In genomic region chr10:102233997-102234396, GRCh38 we compare ENCODE assay signal across 28 cellular contexts. TPM values are rescaled to one million over a fixed set of nuclear protein-coding genes. Genes with fewer than 3 reads are reported as not detected.
"Had no signal": no experiment of that assay in that cellular context is flagged by ENCODE, and none has a peak within 500 bp of the region (broad histone marks: within the 10 kb centered on the region; RNA-seq: fewer than 3 reads in every experiment).

No MANE protein-coding gene starts in this region.

- H3K4me2 ChIP-seq: KMS-11 had no signal

- H3K27ac Mint-ChIP-seq: activated CD4-positive, alpha-beta T cell treated with anti-CD3 and anti-CD28 coated beads for 36 hours; activated CD8-positive, alpha-beta T cell treated with anti-CD3 and anti-CD28 coated beads for 36 hours; T-helper 1 cell treated with Interleukin-12 subunit alpha and Interleukin-12 subunit beta and Interleukin-4 antibody, amounts not matched to agents 30 μg/mL and 1 μg/mL, for 36 hours had no signal

- H3K9me3 Mint-ChIP-seq: activated CD8-positive, alpha-beta T cell treated with anti-CD3 and anti-CD28 coated beads for 36 hours; T-helper 1 cell treated with Interleukin-12 subunit alpha and Interleukin-12 subunit beta and Interleukin-4 antibody, amounts not matched to agents 30 μg/mL and 1 μg/mL, for 36 hours had no signal

- ATAC-seq: activated CD4-positive, alpha-beta T cell treated with anti-CD3 and anti-CD28 coated beads for 36 hours; activated CD8-positive, alpha-beta T cell treated with anti-CD3 and anti-CD28 coated beads for 36 hours; body of pancreas; Panc1; Right ventricle myocardium inferior had no signal

- FAIRE-seq: bronchial epithelial cell had no signal

- H3K9ac ChIP-seq: KMS-11 had no signal

- H3K4me3 ChIP-seq: ascending aorta, body of pancreas, coronary artery had no signal

- H3K4me3 Mint-ChIP-seq: activated CD4-positive, alpha-beta T cell treated with anti-CD3 and anti-CD28 coated beads for 36 hours; activated CD8-positive, alpha-beta T cell treated with anti-CD3 and anti-CD28 coated beads for 36 hours; T-helper 1 cell treated with Interleukin-12 subunit alpha and Interleukin-12 subunit beta and Interleukin-4 antibody, amounts not matched to agents 30 μg/mL and 1 μg/mL, for 36 hours had no signal

- H3K9me3 ChIP-seq: ascending aorta, body of pancreas had no signal

- H3K36me3 ChIP-seq: ascending aorta had no signal

- H3K27ac ChIP-seq: ascending aorta, body of pancreas, coronary artery, KMS-11 had no signal

- DNase-seq: activated CD4-positive, alpha-beta T cell treated with anti-CD3 and anti-CD28 coated beads for 36 hours; activated CD4-positive, CD25-positive, alpha-beta regulatory T cell; activated CD8-positive, alpha-beta memory T cell treated with anti-CD3 and anti-CD28 coated beads, Interleukin-2, amount 50 U/mL, for 4 hours; activated CD8-positive, alpha-beta T cell treated with anti-CD3 and anti-CD28 coated beads for 36 hours; activated naive CD4-positive, alpha-beta T cell treated with anti-CD3 and anti-CD28 coated beads, Interleukin-2, amount 50 U/mL, for 16 hours; amniotic stem cell; body of pancreas; central memory CD4-positive, alpha-beta T cell; NCI-H1092 treated with DMSO at 0.1 percent for 48 hours; NCI-H1417 treated with DMSO at 0.1 percent for 48 hours; NCI-H1694; NCI-H2029; NCI-H2107; NCI-H2171 treated with DMSO at 0.1 percent for 48 hours; NCI-H345; NCI-H510A; OCI-M1; RPMI8226; T-helper 9 cell had no signal

RNA-seq across cellular contexts. Expression of gene PITX3, which starts 7.3 kb away (rescaled TPM):
- total RNA-seq: ascending aorta, body of pancreas, bronchial epithelial cell, chondrocyte, MCF 10A had no signal

RNA-seq across cellular contexts. Expression of gene ELOVL3, which starts 7.9 kb away (rescaled TPM):
- total RNA-seq: activated CD8-positive, alpha-beta T cell treated with anti-CD3 and anti-CD28 coated beads for 36 hours; ascending aorta; body of pancreas; bronchial epithelial cell; chondrocyte; MCF 10A; Right ventricle myocardium inferior had no signal
